ENCODE assay signal across 15 cellular contexts in genomic region chr2:221972813-221973478, GRCh38.
"Had no signal": no experiment of that assay in that cellular context is flagged by ENCODE, and none has a peak within 500 bp of the region (broad histone marks: within the 10 kb centered on the region; RNA-seq: fewer than 3 reads in every experiment).

No MANE protein-coding gene starts in this region.

- ATAC-seq: effector memory CD8-positive, alpha-beta T cell; left colon; naive thymus-derived CD8-positive, alpha-beta T cell; sciatic nerve; stimulated activated naive B cell treated with anti-CD40 and anti-IgM and Interleukin-4, amounts not matched to agents 10 μg/mL and 1 μg/mL and 100 μg/mL, for 72 hours; stimulated activated naive CD8-positive, alpha-beta T cell treated with anti-CD3 and anti-CD28 coated beads, Interleukin-15, amount 100 ng/mL, for 72 hours had no signal

- H3K36me3 ChIP-seq: spleen, tibial nerve had no signal

- H3K4me3 Mint-ChIP-seq: dendritic cell treated with granulocyte-macrophage colony-stimulating factor and Interleukin-4, amounts not matched to agents 40 ng/mL and 50 ng/mL, for 4 days; effector memory CD8-positive, alpha-beta T cell; naive thymus-derived CD8-positive, alpha-beta T cell; stimulated activated naive B cell treated with anti-CD40 and anti-IgM and Interleukin-4, amounts not matched to agents 10 μg/mL and 1 μg/mL and 100 μg/mL, for 72 hours; stimulated activated naive CD8-positive, alpha-beta T cell treated with anti-CD3 and anti-CD28 coated beads, Interleukin-15, amount 100 ng/mL, for 72 hours had no signal

- H3K4me3 ChIP-seq: spleen, testis, tibial nerve had no signal

- H3K27ac Mint-ChIP-seq: dendritic cell treated with granulocyte-macrophage colony-stimulating factor and Interleukin-4, amounts not matched to agents 40 ng/mL and 50 ng/mL, for 4 days; effector memory CD8-positive, alpha-beta T cell; naive thymus-derived CD8-positive, alpha-beta T cell; stimulated activated naive B cell treated with anti-CD40 and anti-IgM and Interleukin-4, amounts not matched to agents 10 μg/mL and 1 μg/mL and 100 μg/mL, for 72 hours; stimulated activated naive CD8-positive, alpha-beta T cell treated with anti-CD3 and anti-CD28 coated beads, Interleukin-15, amount 100 ng/mL, for 72 hours had no signal

- H3K9me3 Mint-ChIP-seq: dendritic cell treated with granulocyte-macrophage colony-stimulating factor and Interleukin-4, amounts not matched to agents 40 ng/mL and 50 ng/mL, for 4 days; stimulated activated naive B cell treated with anti-CD40 and anti-IgM and Interleukin-4, amounts not matched to agents 10 μg/mL and 1 μg/mL and 100 μg/mL, for 72 hours had no signal

- H3K27ac ChIP-seq: spleen, testis, tibial nerve had no signal

- H3K27me3 Mint-ChIP-seq: dendritic cell treated with granulocyte-macrophage colony-stimulating factor and Interleukin-4, amounts not matched to agents 40 ng/mL and 50 ng/mL, for 4 days; stimulated activated naive CD8-positive, alpha-beta T cell treated with anti-CD3 and anti-CD28 coated beads, Interleukin-15, amount 100 ng/mL, for 72 hours had no signal

- H3K4me1 ChIP-seq: spleen, testis, tibial nerve had no signal

- H3K36me3 Mint-ChIP-seq: naive thymus-derived CD8-positive, alpha-beta T cell; stimulated activated naive B cell treated with anti-CD40 and anti-IgM and Interleukin-4, amounts not matched to agents 10 μg/mL and 1 μg/mL and 100 μg/mL, for 72 hours had no signal

- H3K9me3 ChIP-seq: spleen, testis, tibial nerve had no signal

- H3K27me3 ChIP-seq: testis, tibial nerve had no signal

- DNase-seq: effector memory CD8-positive, alpha-beta T cell; erythroblast; foreskin fibroblast; left colon; naive thymus-derived CD8-positive, alpha-beta T cell; posterior cingulate gyrus; spleen; stimulated activated CD4-positive, alpha-beta T cell treated with anti-CD3 and anti-CD28 coated beads, Interleukin-2, amount 100 ng/mL, for 24 hours; stimulated activated CD4-positive, alpha-beta T cell treated with anti-CD3 and anti-CD28 coated beads, Interleukin-4, amount 100 ng/mL, for 4 hours; stimulated activated naive B cell treated with anti-CD40 and anti-IgM and Interleukin-4, amounts not matched to agents 10 μg/mL and 1 μg/mL and 100 μg/mL, for 72 hours; stimulated activated naive CD8-positive, alpha-beta T cell treated with anti-CD3 and anti-CD28 coated beads, Interleukin-15, amount 100 ng/mL, for 72 hours; testis had no signal

- H3K4me1 Mint-ChIP-seq: naive thymus-derived CD8-positive, alpha-beta T cell; stimulated activated naive B cell treated with anti-CD40 and anti-IgM and Interleukin-4, amounts not matched to agents 10 μg/mL and 1 μg/mL and 100 μg/mL, for 72 hours; stimulated activated naive CD8-positive, alpha-beta T cell treated with anti-CD3 and anti-CD28 coated beads, Interleukin-15, amount 100 ng/mL, for 72 hours had no signal
